ENCODE assay signal across 15 cellular contexts in genomic region chr5:74935752-74936091, GRCh38.
DNase-seq lines count a peak whose midpoint lies in the region; ATAC-seq, FAIRE-seq and TF ChIP-seq lines count a peak whose summit lies in the region.
"Had no signal": no experiment of that assay in that cellular context is flagged by ENCODE, and none has a peak within 500 bp of the region (broad histone marks: within the 10 kb centered on the region; RNA-seq: fewer than 3 reads in every experiment).

No MANE protein-coding gene starts in this region.

- no peaks in the 10 kb centered on the region for H3K9me3 ChIP-seq in A549
- no peaks in the 10 kb centered on the region for H3K9me3 ChIP-seq in CD4-positive, alpha-beta memory T cell (ENCODE audit: control insufficient read depth in 1 of 2, low read length in 2 of 2)
- H3K9me3 ChIP-seq in mucosa of descending colon = no peaks in the 10 kb centered on the region
- H3K9me3 ChIP-seq: left ventricle myocardium inferior, right atrium auricular region had no signal

- H3K9me3 Mint-ChIP-seq in CD4-positive, alpha-beta memory T cell = no peaks in the 10 kb centered on the region
- no peaks in the 10 kb centered on the region for H3K9me3 Mint-ChIP-seq in activated CD8-positive, alpha-beta T cell treated with anti-CD3 and anti-CD28 coated beads for 36 hours
- H3K9me3 Mint-ChIP-seq: naive B cell, type B pancreatic cell had no signal

- no peaks in the 10 kb centered on the region for H3K36me3 Mint-ChIP-seq in CD4-positive, alpha-beta memory T cell
- no peaks in the 10 kb centered on the region for H3K36me3 Mint-ChIP-seq in activated CD8-positive, alpha-beta T cell treated with anti-CD3 and anti-CD28 coated beads for 36 hours (ENCODE audit: low read depth)
- H3K36me3 Mint-ChIP-seq: naive B cell, type B pancreatic cell had no signal

- H3K27me3 ChIP-seq in CD4-positive, alpha-beta memory T cell (ENCODE audit: insufficient read depth, low read length) = no peaks in the 10 kb centered on the region
- H3K27me3 ChIP-seq: right atrium auricular region had no signal

- 44% methylated on average over 4 of the region's 4 CpGs for WGBS in A549 (ENCODE audit: missing lambda C conversion rate)

- H3K27ac ChIP-seq in A549 = no peak overlapping the region
- H3K27ac ChIP-seq in CD4-positive, alpha-beta memory T cell (ENCODE audit: low read depth, low read length) = peak overlapping the region; percentile 17
- H3K27ac ChIP-seq: left ventricle myocardium inferior, PC-9, right atrium auricular region had no signal

- POLR2A ChIA-PET in A549 (lab: Yijun Ruan, JAX) = no interaction called here
- POLR2A ChIA-PET in CD4-positive, alpha-beta memory T cell (lab: Charles Lee; ENCODE audit: partially characterized antibody) = interaction anchor here (0.9 to 1.5 kb wide), 6 partner anchors 114 to 1467 kb away, joined by 3 to 7 read pairs (median 3); partner anchors contain the start of genes ANKRD31 and IQGAP2
- POLR2A ChIA-PET in activated CD8-positive, alpha-beta T cell treated with anti-CD3 and anti-CD28 coated beads for 36 hours (lab: Charles Lee) = interaction anchor here (1.0 kb wide), 1 partner anchor 20 kb away, joined by 3 read pairs; no protein-coding TSS in a partner anchor

- CTCF ChIA-PET in A549 (lab: Yijun Ruan, JAX) = interaction anchor here (1.1 to 2.1 kb wide), 4 partner anchors 10 to 263 kb away, joined by 3 to 8 read pairs (median 6); no protein-coding TSS in a partner anchor
- CTCF ChIA-PET in CD4-positive, alpha-beta memory T cell (lab: Charles Lee; ENCODE audit: partially characterized antibody) = interaction anchor here (0.8 to 2.3 kb wide), 11 partner anchors 10 to 401 kb away, joined by 3 to 17 read pairs (median 5); partner anchors contain the start of genes ANKRD31 and HMGCR
- CTCF ChIA-PET in activated CD8-positive, alpha-beta T cell treated with anti-CD3 and anti-CD28 coated beads for 36 hours (lab: Charles Lee) = interaction anchor here (0.7 to 2.9 kb wide), 16 partner anchors 9 to 341 kb away, joined by 3 to 22 read pairs (median 4); partner anchors contain the start of genes ANKRD31 and GCNT4

- TF ChIP-seq POLR2A in A549 (IDR thresholded peaks at IDR 0.05; ENCODE audit: low read length) = no peak

- ATAC-seq in A549 (no peak), GM18502 (IDR thresholded peaks at IDR 0.05; ENCODE audit: poor library complexity, unreplicated experiment) (no peak), HG03520 (IDR thresholded peaks at IDR 0.05; ENCODE audit: unreplicated experiment) (no peak), mucosa of descending colon (no peak), HG03095 (IDR thresholded peaks at IDR 0.05; ENCODE audit: unreplicated experiment) (no peak)
- ATAC-seq in activated CD8-positive, alpha-beta T cell treated with anti-CD3 and anti-CD28 coated beads for 36 hours = no peak

- intact Hi-C loops in CD4-positive, alpha-beta memory T cell (cut with micrococcal nuclease) = loop anchor here (1.0 to 10.0 kb wide), 4 partner anchors 92 to 399 kb away; partner anchors contain the start of gene HMGCR
- intact Hi-C loops in activated CD8-positive, alpha-beta T cell treated with anti-CD3 and anti-CD28 coated beads for 36 hours (cut with micrococcal nuclease) = loop anchor here (5.0 kb wide), 1 partner anchor 112 kb away; no protein-coding TSS in a partner anchor
- intact Hi-C loops in mucosa of descending colon (cut with DNase I, micrococcal nuclease) = no loop called here

- no peak for TF ChIP-seq CTCF in A549 (IDR thresholded peaks at IDR 0.05)
- no peak for TF ChIP-seq CTCF in activated CD8-positive, alpha-beta T cell treated with anti-CD3 and anti-CD28 coated beads for 36 hours (IDR thresholded peaks at IDR 0.05)
- no peak for TF ChIP-seq CTCF in epithelial cell of proximal tubule (conservative IDR thresholded peaks at IDR 0.05; ENCODE audit: low read depth, low read length)
- no peak for TF ChIP-seq CTCF in mucosa of descending colon (IDR thresholded peaks at IDR 0.05)

- no peak overlapping the region for H3K4me3 ChIP-seq in A549
- no peak overlapping the region for H3K4me3 ChIP-seq in CD4-positive, alpha-beta memory T cell (ENCODE audit: low read length in 2 of 2)
- H3K4me3 ChIP-seq in epithelial cell of proximal tubule (ENCODE audit: low read depth, low read length) = peak overlapping the region; percentile 35
- H3K4me3 ChIP-seq in mucosa of descending colon = no peak overlapping the region
- H3K4me3 ChIP-seq: left ventricle myocardium inferior, PC-9, right atrium auricular region had no signal

- no peak for TF ChIP-seq EP300 in A549 (IDR thresholded peaks at IDR 0.05)

- DNase-seq in A549 (ENCODE audit: low read depth in 1 of 2, low spot score in 1 of 2) (no peak), epithelial cell of proximal tubule (ENCODE audit: low read depth) (no peak), mucosa of descending colon (no peak)
- no peak for DNase-seq in CD4-positive, alpha-beta memory T cell
- DNase-seq in activated CD8-positive, alpha-beta T cell treated with anti-CD3 and anti-CD28 coated beads for 36 hours = no peak
- DNase-seq: left ventricle myocardium inferior, naive B cell, NCI-H1930, NCI-H526, PC-9 had no signal

- H3K27me3 Mint-ChIP-seq in CD4-positive, alpha-beta memory T cell = peaks cover 0 to under 1% of the 10 kb centered on the region in 2 donors
- peaks cover 4% of the 10 kb centered on the region for H3K27me3 Mint-ChIP-seq in activated CD8-positive, alpha-beta T cell treated with anti-CD3 and anti-CD28 coated beads for 36 hours
- H3K27me3 Mint-ChIP-seq: type B pancreatic cell had no signal

- H3K27ac Mint-ChIP-seq in CD4-positive, alpha-beta memory T cell = peak overlapping the region; percentile 30 to 92 (median 64)
- H3K27ac Mint-ChIP-seq in activated CD8-positive, alpha-beta T cell treated with anti-CD3 and anti-CD28 coated beads for 36 hours = peak overlapping the region; percentile 83
- H3K27ac Mint-ChIP-seq: naive B cell, type B pancreatic cell had no signal

- H3K4me3 Mint-ChIP-seq in CD4-positive, alpha-beta memory T cell = peak overlapping the region in 7 of 8 donors; percentile 65 to 82 (median 75)
- H3K4me3 Mint-ChIP-seq in activated CD8-positive, alpha-beta T cell treated with anti-CD3 and anti-CD28 coated beads for 36 hours = peak overlapping the region; percentile 46
- H3K4me3 Mint-ChIP-seq: naive B cell, type B pancreatic cell had no signal

- FAIRE-seq in A549 (lab: Jason Lieb, UNC) = peak; percentile 56

- H3K4me1 Mint-ChIP-seq in CD4-positive, alpha-beta memory T cell = peaks cover 16 to 30% (median 27%) of the 10 kb centered on the region in 4 donors
- peaks cover 27% of the 10 kb centered on the region for H3K4me1 Mint-ChIP-seq in activated CD8-positive, alpha-beta T cell treated with anti-CD3 and anti-CD28 coated beads for 36 hours (ENCODE audit: low read depth)
- H3K4me1 Mint-ChIP-seq: naive B cell had no signal

- no peaks in the 10 kb centered on the region for H3K36me3 ChIP-seq in CD4-positive, alpha-beta memory T cell (ENCODE audit: insufficient read depth, low read length)
- no peaks in the 10 kb centered on the region for H3K36me3 ChIP-seq in mucosa of descending colon (ENCODE audit: low read depth)
- H3K36me3 ChIP-seq: left ventricle myocardium inferior, right atrium auricular region had no signal

- TF ChIP-seq RAD21 in A549 (conservative IDR thresholded peaks at IDR 0.05 in 1 of 2, IDR thresholded peaks at IDR 0.05 in 1 of 2) = no peak

- no peak overlapping the region for H3K4me2 ChIP-seq in A549
- H3K4me2 ChIP-seq: PC-9 had no signal

- H3K4me1 ChIP-seq in A549 (no peaks in the 10 kb centered on the region), mucosa of descending colon (ENCODE audit: low read depth) (peaks cover 1% of the 10 kb centered on the region)
- H3K4me1 ChIP-seq in CD4-positive, alpha-beta memory T cell (ENCODE audit: insufficient read depth, low read length) = peaks cover 19% of the 10 kb centered on the region
- H3K4me1 ChIP-seq: left ventricle myocardium inferior, right atrium auricular region had no signal

TF ChIP-seq in A549, 52 proteins besides CTCF, POLR2A, EP300 and RAD21:
- TF ChIP-seq HEYL (CRISPR knock-in tag; IDR thresholded peaks at IDR 0.05) (no peak), EHF (CRISPR knock-in tag; IDR thresholded peaks at IDR 0.05) (no peak), SREBF2 (IDR thresholded peaks at IDR 0.05) (no peak), KDM5A (IDR thresholded peaks at IDR 0.05) (no peak), FOSL2 (IDR thresholded peaks at IDR 0.05) (no peak), FOSL2 (CRISPR knock-in tag; IDR thresholded peaks at IDR 0.05) (no peak), NR3C1 (IDR thresholded peaks at IDR 0.05) (no peak), SMC3 (IDR thresholded peaks at IDR 0.05) (no peak), HMGXB4 (CRISPR knock-in tag; IDR thresholded peaks at IDR 0.05; ENCODE audit: borderline replicate concordance) (no peak), ZSCAN20 (CRISPR knock-in tag; IDR thresholded peaks at IDR 0.05) (no peak), MAZ (IDR thresholded peaks at IDR 0.05; ENCODE audit: borderline replicate concordance, low read depth, low read length) (no peak), HOXB13 (CRISPR knock-in tag; IDR thresholded peaks at IDR 0.05; ENCODE audit: low read depth) (no peak), CHD4 (IDR thresholded peaks at IDR 0.05; ENCODE audit: borderline replicate concordance) (no peak), MYC (IDR thresholded peaks at IDR 0.05; ENCODE audit: borderline replicate concordance, low read length) (no peak), POLR2AphosphoS2 (conservative IDR thresholded peaks at IDR 0.05; ENCODE audit: low read length) (no peak), NFE2L2 (conservative IDR thresholded peaks at IDR 0.05; ENCODE audit: low read length) (no peak), NPAS2 (CRISPR knock-in tag; IDR thresholded peaks at IDR 0.05; ENCODE audit: borderline replicate concordance) (no peak), ZFP36 (IDR thresholded peaks at IDR 0.05; ENCODE audit: borderline replicate concordance, partially characterized antibody) (no peak), RNF2 (IDR thresholded peaks at IDR 0.05; ENCODE audit: borderline replicate concordance, low read depth) (no peak), TFCP2L1 (CRISPR knock-in tag; IDR thresholded peaks at IDR 0.05) (no peak)

Comparison
In these comparisons a context has a peak if more than half of its experiments do, and no peak if none do; other contexts are left out.
1. intact Hi-C loops: an anchor here in CD4-positive, alpha-beta memory T cell (1.0 to 10.0 kb wide) and activated CD8-positive, alpha-beta T cell treated with anti-CD3 and anti-CD28 coated beads for 36 hours (5.0 kb wide); none called in mucosa of descending colon.